In the genomic region with DNA sequence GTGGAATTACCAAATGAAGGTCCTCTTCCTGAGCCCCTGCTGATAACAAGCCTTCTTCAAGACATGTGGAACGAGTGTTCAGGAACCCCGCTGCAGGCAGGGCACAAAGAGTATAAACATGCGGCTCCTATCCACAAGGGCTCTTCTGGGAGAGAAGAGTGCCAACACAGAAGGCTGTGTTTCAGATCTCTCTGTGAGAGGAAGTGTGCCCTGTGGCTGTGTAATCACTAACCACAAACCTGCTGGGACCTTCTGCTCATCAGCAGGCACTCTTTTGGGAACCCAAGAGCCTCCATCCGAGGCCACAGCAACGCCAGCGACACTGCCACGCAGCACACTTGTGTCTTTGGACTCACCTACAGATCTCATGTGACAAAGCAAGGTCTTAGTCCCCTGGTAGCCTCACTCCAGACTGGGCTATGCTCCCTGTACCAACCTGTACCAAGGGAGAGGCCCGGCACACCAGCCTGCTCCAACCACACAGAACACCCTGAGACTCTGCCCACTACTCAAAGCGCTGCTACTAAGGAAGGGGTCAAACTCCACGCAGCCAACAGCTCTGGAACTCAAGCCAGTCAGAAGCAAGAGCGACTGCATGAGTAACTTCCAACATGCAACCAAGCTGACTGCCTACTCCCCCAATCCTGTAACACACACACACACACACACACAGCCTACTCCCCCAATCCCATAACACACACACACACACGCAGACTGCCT, we compare ENCODE assay signal across 8 cellular contexts. TPM values are rescaled to one million over a fixed set of nuclear protein-coding genes. Genes with fewer than 3 reads are reported as not detected.
DNase-seq lines count a peak whose midpoint lies in the region; ATAC-seq lines count a peak whose summit lies in the region.

No MANE protein-coding gene starts in this region.

- no peaks in the 10 kb centered on the region for H3K27me3 Mint-ChIP-seq in stimulated activated naive CD8-positive, alpha-beta T cell treated with anti-CD3 and anti-CD28 coated beads, Interleukin-15, amount 100 ng/mL, for 72 hours

- intact Hi-C loops in cardiac septum (cut with DNase I) = no loop called here

- peaks cover 84% of the 10 kb centered on the region for H3K4me1 Mint-ChIP-seq in stimulated activated naive CD8-positive, alpha-beta T cell treated with anti-CD3 and anti-CD28 coated beads, Interleukin-15, amount 100 ng/mL, for 72 hours

- peak; percentile 78 for ATAC-seq in stimulated activated naive CD8-positive, alpha-beta T cell treated with anti-CD3 and anti-CD28 coated beads, Interleukin-15, amount 100 ng/mL, for 72 hours

- peak; percentile 48 for DNase-seq in activated CD4-positive, alpha-beta T cell treated with anti-CD3 and anti-CD28 coated beads for 48 hours
- no peak for DNase-seq in activated CD4-positive, alpha-beta T cell treated with anti-CD3 and anti-CD28 coated beads, Interleukin-2, amount 50 U/mL, for 4 hours
- peak; percentile 65 for DNase-seq in SKM-1 treated with dmso at 0.1 percent for 144 hours (lab: John Stamatoyannopoulos, UW; ENCODE audit: unreplicated experiment)
- DNase-seq in cardiac septum (ENCODE audit: low spot score) = peak; percentile 75
- no peak for DNase-seq in stimulated activated naive CD8-positive, alpha-beta T cell treated with anti-CD3 and anti-CD28 coated beads, Interleukin-15, amount 100 ng/mL, for 72 hours
- no peak for DNase-seq in NCI-H1930 (lab: John Stamatoyannopoulos, UW)
- DNase-seq in NCI-H2081 (lab: John Stamatoyannopoulos, UW) = no peak
- DNase-seq in DMS 273 treated with DMSO at 0.1 percent for 48 hours (lab: John Stamatoyannopoulos, UW) = no peak

- H3K9me3 Mint-ChIP-seq in stimulated activated naive CD8-positive, alpha-beta T cell treated with anti-CD3 and anti-CD28 coated beads, Interleukin-15, amount 100 ng/mL, for 72 hours = no peaks in the 10 kb centered on the region

- peak overlapping the region; percentile 87 to 96 for H3K27ac Mint-ChIP-seq in stimulated activated naive CD8-positive, alpha-beta T cell treated with anti-CD3 and anti-CD28 coated beads, Interleukin-15, amount 100 ng/mL, for 72 hours

- H3K4me3 Mint-ChIP-seq in stimulated activated naive CD8-positive, alpha-beta T cell treated with anti-CD3 and anti-CD28 coated beads, Interleukin-15, amount 100 ng/mL, for 72 hours = peak overlapping the region; percentile 50 to 65

RNA-seq across cellular contexts. Expression of a gene that starts 7.8 kb away (rescaled TPM):
- total RNA-seq in cardiac septum = 194 TPM

RNA-seq across cellular contexts. Expression of a gene that starts 47.9 kb away (rescaled TPM):
- 66.0 TPM for total RNA-seq in cardiac septum

RNA-seq across cellular contexts. Expression of a gene that starts 55.0 kb away (rescaled TPM):
- 11.5 TPM for total RNA-seq in cardiac septum

Comparison
In these comparisons a context has a peak if more than half of its experiments do, and no peak if none do; other contexts are left out.
1. DNase-seq: peak in activated CD4-positive, alpha-beta T cell treated with anti-CD3 and anti-CD28 coated beads for 48 hours (single experiment), SKM-1 treated with dmso at 0.1 percent for 144 hours (single experiment) and cardiac septum (single experiment); none in activated CD4-positive, alpha-beta T cell treated with anti-CD3 and anti-CD28 coated beads, Interleukin-2, amount 50 U/mL, for 4 hours (0 of 2), stimulated activated naive CD8-positive, alpha-beta T cell treated with anti-CD3 and anti-CD28 coated beads, Interleukin-15, amount 100 ng/mL, for 72 hours (0 of 2), NCI-H1930 (0 of 2), NCI-H2081 (0 of 2) and DMS 273 treated with DMSO at 0.1 percent for 48 hours (single experiment).